14 cellular contexts compared by ENCODE assay signal in the genomic region with DNA sequence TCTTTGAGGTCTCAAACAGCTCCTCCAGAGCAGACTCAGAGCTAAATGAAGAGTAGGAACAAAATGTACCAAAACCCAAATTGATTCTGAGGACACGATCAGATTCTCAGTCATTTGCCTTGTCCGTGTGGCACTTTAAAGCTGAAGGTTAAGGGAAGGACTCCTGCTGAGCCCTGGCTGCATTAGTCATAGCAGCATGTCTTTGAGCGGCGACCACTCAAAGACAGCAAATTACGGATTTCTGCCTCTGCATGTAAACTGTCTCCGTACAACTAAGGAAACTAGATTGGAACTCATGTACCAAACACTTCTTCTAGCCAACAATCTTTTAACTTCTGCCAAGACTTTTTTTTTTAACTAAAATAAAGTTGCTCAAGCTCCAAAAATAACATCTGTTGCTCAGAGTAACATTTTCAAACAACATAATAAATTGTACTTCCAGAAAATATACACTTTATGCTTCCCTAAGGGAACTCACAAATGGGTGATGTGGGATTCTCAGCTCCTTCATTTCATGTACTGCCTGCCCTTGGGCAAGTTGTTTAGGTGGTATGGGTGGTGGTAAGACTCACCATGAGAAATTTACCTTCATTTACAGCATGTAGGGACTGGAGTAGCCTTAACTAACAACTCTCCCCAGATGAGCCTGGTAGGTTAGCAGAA. TPM values are rescaled to one million over a fixed set of nuclear protein-coding genes. Genes with fewer than 3 reads are reported as not detected.
DNase-seq lines count a peak whose midpoint lies in the region; ATAC-seq and TF ChIP-seq lines count a peak whose summit lies in the region.
"Had no signal": no experiment of that assay in that cellular context is flagged by ENCODE, and none has a peak within 500 bp of the region (broad histone marks: within the 10 kb centered on the region; RNA-seq: fewer than 3 reads in every experiment).

No MANE protein-coding gene starts in this region.

- intact Hi-C loops in activated naive CD4-positive, alpha-beta T cell treated with anti-CD3 and anti-CD28 coated beads for 36 hours (cut with micrococcal nuclease): no loop called here

- TF ChIP-seq CTCF in brain (conservative IDR thresholded peaks at IDR 0.05) (no peak), hepatocyte (IDR thresholded peaks at IDR 0.05; ENCODE audit: poor library complexity) (no peak)

- H3K27ac ChIP-seq in hepatocyte: peak overlapping the region; percentile 8
- H3K27ac ChIP-seq: BLaER1 treated with 17β-estradiol and CSF1 and Interleukin-3, amounts not matched to agents 10 nM and 100 nM had no signal

- no peaks in the 10 kb centered on the region for H4K20me1 ChIP-seq in hepatocyte (ENCODE audit: insufficient read depth, poor library complexity, severe bottlenecking)
- H4K20me1 ChIP-seq: BLaER1 treated with 17β-estradiol and CSF1 and Interleukin-3, amounts not matched to agents 10 nM and 100 nM had no signal

- H3K4me1 Mint-ChIP-seq in brain: no peaks in the 10 kb centered on the region
- no peaks in the 10 kb centered on the region for H3K4me1 Mint-ChIP-seq in activated naive CD4-positive, alpha-beta T cell treated with anti-CD3 and anti-CD28 coated beads for 36 hours (ENCODE audit: low read depth)
- H3K4me1 Mint-ChIP-seq: activated naive CD8-positive, alpha-beta T cell treated with anti-CD3 and anti-CD28 coated beads, Interleukin-2, amount 10 ng/mL, durations not matched to agents 7 days and 5 days had no signal

- CTCF ChIA-PET in activated naive CD4-positive, alpha-beta T cell treated with anti-CD3 and anti-CD28 coated beads for 36 hours (lab: Charles Lee): interaction anchor here (0.6 to 1.9 kb wide), 3 partner anchors 12 to 511 kb away, joined by 3 to 4 read pairs (median 3); a partner anchor contains a TSS

- H3K36me3 Mint-ChIP-seq in brain: no peaks in the 10 kb centered on the region
- H3K36me3 Mint-ChIP-seq in activated naive CD4-positive, alpha-beta T cell treated with anti-CD3 and anti-CD28 coated beads for 36 hours (ENCODE audit: low read depth): no peaks in the 10 kb centered on the region
- H3K36me3 Mint-ChIP-seq: activated naive CD8-positive, alpha-beta T cell treated with anti-CD3 and anti-CD28 coated beads, Interleukin-2, amount 10 ng/mL, durations not matched to agents 7 days and 5 days had no signal

- H3K9me3 Mint-ChIP-seq in brain: no peaks in the 10 kb centered on the region
- H3K9me3 Mint-ChIP-seq in activated naive CD4-positive, alpha-beta T cell treated with anti-CD3 and anti-CD28 coated beads for 36 hours: no peaks in the 10 kb centered on the region
- H3K9me3 Mint-ChIP-seq: activated naive CD8-positive, alpha-beta T cell treated with anti-CD3 and anti-CD28 coated beads, Interleukin-2, amount 10 ng/mL, durations not matched to agents 7 days and 5 days had no signal

- peaks cover 3% of the 10 kb centered on the region for H3K4me1 ChIP-seq in hepatocyte (ENCODE audit: insufficient read depth)

- 40% methylated on average over 6 of the region's 6 CpGs for WGBS in hepatocyte (ENCODE audit: low lambda C conversion rate, missing lambda C conversion rate)

- H3K36me3 ChIP-seq in hepatocyte (replicated peaks; ENCODE audit: insufficient read depth, low read depth): no peaks in the 10 kb centered on the region
- H3K36me3 ChIP-seq: BLaER1 treated with 17β-estradiol and CSF1 and Interleukin-3, amounts not matched to agents 10 nM and 100 nM had no signal

- H3K4me2 ChIP-seq in hepatocyte: no peak overlapping the region
- H3K4me2 ChIP-seq: BLaER1 treated with 17β-estradiol and CSF1 and Interleukin-3, amounts not matched to agents 10 nM and 100 nM; SK-N-SH had no signal

- no peak overlapping the region for H3K4me3 Mint-ChIP-seq in brain
- H3K4me3 Mint-ChIP-seq in activated naive CD4-positive, alpha-beta T cell treated with anti-CD3 and anti-CD28 coated beads for 36 hours: no peak overlapping the region
- H3K4me3 Mint-ChIP-seq: activated naive CD8-positive, alpha-beta T cell treated with anti-CD3 and anti-CD28 coated beads, Interleukin-2, amount 10 ng/mL, durations not matched to agents 7 days and 5 days had no signal

- H3K27ac Mint-ChIP-seq in brain: peak overlapping the region in 3 of 5 experiments; percentile 6 to 86 (median 68)
- no peak overlapping the region for H3K27ac Mint-ChIP-seq in activated naive CD4-positive, alpha-beta T cell treated with anti-CD3 and anti-CD28 coated beads for 36 hours
- H3K27ac Mint-ChIP-seq: activated naive CD8-positive, alpha-beta T cell treated with anti-CD3 and anti-CD28 coated beads, Interleukin-2, amount 10 ng/mL, durations not matched to agents 7 days and 5 days had no signal

- no peaks in the 10 kb centered on the region for H3K79me2 ChIP-seq in hepatocyte

- H2AFZ ChIP-seq in hepatocyte: no peak overlapping the region

- H3K9me2 ChIP-seq in hepatocyte (replicated peaks; ENCODE audit: insufficient read depth): no peaks in the 10 kb centered on the region
- H3K9me2 ChIP-seq: SK-N-SH had no signal

- no peak for ATAC-seq in HG03439 (IDR thresholded peaks at IDR 0.05; ENCODE audit: unreplicated experiment)
- no peak for ATAC-seq in GM19467 (IDR thresholded peaks at IDR 0.05; ENCODE audit: unreplicated experiment)

- H3K9me3 ChIP-seq in hepatocyte (ENCODE audit: low read depth): no peaks in the 10 kb centered on the region
- H3K9me3 ChIP-seq: BLaER1 treated with 17β-estradiol and CSF1 and Interleukin-3, amounts not matched to agents 10 nM and 100 nM; SK-N-SH had no signal

- no peaks in the 10 kb centered on the region for H3K27me3 ChIP-seq in hepatocyte
- H3K27me3 ChIP-seq: BLaER1 treated with 17β-estradiol and CSF1 and Interleukin-3, amounts not matched to agents 10 nM and 100 nM had no signal

- H3K4me3 ChIP-seq in hepatocyte (no peak overlapping the region), skeletal muscle cell (ENCODE audit: low read depth, low read length) (no peak overlapping the region)
- H3K4me3 ChIP-seq: BLaER1 treated with 17β-estradiol and CSF1 and Interleukin-3, amounts not matched to agents 10 nM and 100 nM had no signal

- H3K27me3 Mint-ChIP-seq in brain: peaks cover 6% of the 10 kb centered on the region
- H3K27me3 Mint-ChIP-seq in activated naive CD4-positive, alpha-beta T cell treated with anti-CD3 and anti-CD28 coated beads for 36 hours (ENCODE audit: low read depth): no peaks in the 10 kb centered on the region

- DNase-seq in HCEC 1CT: peak; percentile 56
- DNase-seq in hepatocyte (ENCODE audit: low spot score): no peak
- peak; percentile 12 for DNase-seq in skeletal muscle cell (ENCODE audit: low read depth)
- no peak for DNase-seq in activated naive CD4-positive, alpha-beta T cell treated with anti-CD3 and anti-CD28 coated beads for 36 hours
- DNase-seq in CD1c-positive myeloid dendritic cell (ENCODE audit: extremely low spot score): no peak
- DNase-seq: activated CD4-positive, alpha-beta T cell treated with anti-CD3 and anti-CD28 coated beads, Interleukin-2, amount 50 U/mL, for 48 hours; activated naive CD8-positive, alpha-beta T cell treated with anti-CD3 and anti-CD28 coated beads, Interleukin-2, amount 10 ng/mL, durations not matched to agents 7 days and 5 days; foreskin melanocyte; SK-N-SH had no signal

RNA-seq across cellular contexts. Expression of a gene that starts 56.1 kb away (rescaled TPM):
- 6.2 TPM for polyA plus RNA-seq in brain (ENCODE audit: insufficient read depth, low read depth, low replicate concordance)
- total RNA-seq in hepatocyte: 7.0 and 7.9 TPM in 2 replicates
- 1.3 and 3.4 TPM in 2 replicates for polyA plus RNA-seq in hepatocyte
- not detected for total RNA-seq in activated naive CD4-positive, alpha-beta T cell treated with anti-CD3 and anti-CD28 coated beads for 36 hours
- total RNA-seq: activated naive CD8-positive, alpha-beta T cell treated with anti-CD3 and anti-CD28 coated beads, Interleukin-2, amount 10 ng/mL, durations not matched to agents 7 days and 5 days; NCI-H460 had no signal

Comparison
In these comparisons a context has a peak if more than half of its experiments do, and no peak if none do; other contexts are left out.
1. DNase-seq: peak in HCEC 1CT (single experiment) and skeletal muscle cell (single experiment); none in hepatocyte (single experiment), activated naive CD4-positive, alpha-beta T cell treated with anti-CD3 and anti-CD28 coated beads for 36 hours (single experiment) and CD1c-positive myeloid dendritic cell (single experiment).